Comparison of ENCODE assay signal across 8 cellular contexts in genomic region chr20:25859649-25860530, GRCh38.
A peak's percentile ranks its signal among the peaks of the same experiment; 100 is the strongest.
DNase-seq lines count a peak whose midpoint lies in the region; ATAC-seq and TF ChIP-seq lines count a peak whose summit lies in the region.

No MANE protein-coding gene starts in this region.

- peaks cover 17% of the 10 kb centered on the region for H3K27me3 ChIP-seq in CD4-positive, alpha-beta memory T cell (ENCODE audit: insufficient read depth, low read length)
- H3K27me3 ChIP-seq in gastroesophageal sphincter, result peaks cover 23% of the 10 kb centered on the region

- CTCF ChIA-PET in CD4-positive, alpha-beta memory T cell (lab: Charles Lee; ENCODE audit: partially characterized antibody), result no interaction called here

- WGBS in gastroesophageal sphincter (ENCODE audit: low coverage in 1 of 2), 2 donors, result 80% methylated on average over 1 of the region's 51 CpGs; no CpG with 5 or more reads in 1 of the 2 donors

- peak overlapping the region in 3 of 7 donors; percentile 48 to 84 (median 54) for H3K27ac Mint-ChIP-seq in CD4-positive, alpha-beta memory T cell
- H3K27ac Mint-ChIP-seq in osteocyte (ENCODE audit: unreplicated experiment) (no peak overlapping the region), type B pancreatic cell (no peak overlapping the region)

- TF ChIP-seq CTCF in gastroesophageal sphincter (IDR thresholded peaks at IDR 0.05), result no peak
- no peak for TF ChIP-seq CTCF in osteocyte (IDR thresholded peaks at IDR 0.05)
- TF ChIP-seq CTCF in type B pancreatic cell (conservative IDR thresholded peaks at IDR 0.05), result no peak

- peaks cover 19 to 64% (median 44%) of the 10 kb centered on the region in 4 donors for H3K4me1 Mint-ChIP-seq in CD4-positive, alpha-beta memory T cell
- peaks cover 23% of the 10 kb centered on the region for H3K4me1 Mint-ChIP-seq in osteocyte (ENCODE audit: unreplicated experiment)
- H3K4me1 Mint-ChIP-seq in type B pancreatic cell (ENCODE audit: unreplicated experiment), result peaks cover 15% of the 10 kb centered on the region

- H3K9me3 ChIP-seq in CD4-positive, alpha-beta memory T cell (ENCODE audit: control insufficient read depth in 1 of 2, low read length in 2 of 2), result no peaks in the 10 kb centered on the region
- no peaks in the 10 kb centered on the region for H3K9me3 ChIP-seq in gastroesophageal sphincter

- no peak overlapping the region for H3K4me3 ChIP-seq in CD4-positive, alpha-beta memory T cell (ENCODE audit: low read length in 2 of 2)
- H3K4me3 ChIP-seq in gastroesophageal sphincter, result peak overlapping the region in 1 of 2 donors; percentile 36

- H3K4me1 ChIP-seq in CD4-positive, alpha-beta memory T cell (ENCODE audit: insufficient read depth, low read length), result peaks cover 47% of the 10 kb centered on the region
- H3K4me1 ChIP-seq in gastroesophageal sphincter, result peaks cover 0 to 64% (median 36%) of the 10 kb centered on the region in 3 donors

- ATAC-seq in HG02852 (IDR thresholded peaks at IDR 0.05; ENCODE audit: unreplicated experiment), result peak; percentile 39
- ATAC-seq in gastroesophageal sphincter, result peak; percentile 23

- peaks cover 0 to 13% (median 0%) of the 10 kb centered on the region in 8 donors for H3K9me3 Mint-ChIP-seq in CD4-positive, alpha-beta memory T cell
- H3K9me3 Mint-ChIP-seq in osteocyte (ENCODE audit: unreplicated experiment), result no peaks in the 10 kb centered on the region
- no peaks in the 10 kb centered on the region for H3K9me3 Mint-ChIP-seq in type B pancreatic cell

- POLR2A ChIA-PET in CD4-positive, alpha-beta memory T cell (lab: Charles Lee; ENCODE audit: partially characterized antibody), result no interaction called here

- H3K27me3 Mint-ChIP-seq in CD4-positive, alpha-beta memory T cell, result peaks cover 52 to 55% of the 10 kb centered on the region in 2 donors
- H3K27me3 Mint-ChIP-seq in osteocyte (ENCODE audit: unreplicated experiment) (peaks cover 4% of the 10 kb centered on the region), type B pancreatic cell (peaks cover 75% of the 10 kb centered on the region)

- peak overlapping the region; percentile 10 to 91 (median 81) for H3K4me3 Mint-ChIP-seq in CD4-positive, alpha-beta memory T cell
- H3K4me3 Mint-ChIP-seq in osteocyte (ENCODE audit: unreplicated experiment) (no peak overlapping the region), type B pancreatic cell (peak overlapping the region; percentile 88)

- H3K36me3 ChIP-seq in CD4-positive, alpha-beta memory T cell (ENCODE audit: insufficient read depth, low read length), result no peaks in the 10 kb centered on the region
- H3K36me3 ChIP-seq in gastroesophageal sphincter, result no peaks in the 10 kb centered on the region

- no peak overlapping the region for H3K27ac ChIP-seq in CD4-positive, alpha-beta memory T cell (ENCODE audit: low read depth, low read length)
- H3K27ac ChIP-seq in gastroesophageal sphincter, result peak overlapping the region in 1 of 4 donors; percentile 22

- no peak for TF ChIP-seq EP300 in gastroesophageal sphincter (IDR thresholded peaks at IDR 0.05)

- intact Hi-C loops in CD4-positive, alpha-beta memory T cell (cut with micrococcal nuclease), result no loop called here

- peak; percentile 66 to 83 (median 76) for DNase-seq in CD4-positive, alpha-beta memory T cell
- peak; percentile 84 for DNase-seq in RPMI7951 (ENCODE audit: low read depth)
- DNase-seq in activated gamma-delta T cell treated with Interleukin-2 at 50 U/mL for 16 hours, result peak; percentile 37
- DNase-seq in osteocyte (ENCODE audit: extremely low spot score, unreplicated experiment), result peak; percentile 85
- DNase-seq in type B pancreatic cell (ENCODE audit: extremely low spot score, unreplicated experiment), result no peak
- no peak for DNase-seq in RKO (ENCODE audit: low spot score)

- H3K36me3 Mint-ChIP-seq in CD4-positive, alpha-beta memory T cell, result no peaks in the 10 kb centered on the region
- H3K36me3 Mint-ChIP-seq in osteocyte (ENCODE audit: unreplicated experiment) (no peaks in the 10 kb centered on the region), type B pancreatic cell (no peaks in the 10 kb centered on the region)

- TF ChIP-seq POLR2A in gastroesophageal sphincter (IDR thresholded peaks at IDR 0.05), result no peak

Comparison
In these comparisons a context has a peak if more than half of its experiments do, and no peak if none do; other contexts are left out.
1. DNase-seq: peak in CD4-positive, alpha-beta memory T cell (5 of 5), RPMI7951 (single experiment), activated gamma-delta T cell treated with Interleukin-2 at 50 U/mL for 16 hours (single experiment) and osteocyte (single experiment); none in type B pancreatic cell (single experiment) and RKO (single experiment).